1 cellular context compared by ENCODE assay signal in genomic region chr10:117174439-117175214, GRCh38.
TF ChIP-seq lines count a peak whose summit lies in the region.

No MANE protein-coding gene starts in this region.

TF ChIP-seq in K562, 482 proteins besides CTCF, POLR2A, EP300 and RAD21 (continued from another document):
- TF ChIP-seq NR0B1 (IDR thresholded peaks at IDR 0.05; ENCODE audit: partially characterized antibody) (no peak), TEAD2 (tag; IDR thresholded peaks at IDR 0.05) (no peak), HINFP (tag; conservative IDR thresholded peaks at IDR 0.05; ENCODE audit: low read depth) (no peak), HBP1 (CRISPR knock-in tag; IDR thresholded peaks at IDR 0.05) (no peak), HMG20A (CRISPR knock-in tag; conservative IDR thresholded peaks at IDR 0.05) (no peak), SMC3 (conservative IDR thresholded peaks at IDR 0.05; ENCODE audit: insufficient read depth, low read depth, low read length) (peak; percentile 66), TAF9B (IDR thresholded peaks at IDR 0.05; ENCODE audit: partially characterized antibody) (no peak), ETV1 (tag; conservative IDR thresholded peaks at IDR 0.05; ENCODE audit: low read depth) (peak; percentile 30; the same call in 1 of the 2 replicates), GTF2B (IDR thresholded peaks at IDR 0.05; ENCODE audit: extremely low read depth, insufficient read length) (no peak), NRF1 (conservative IDR thresholded peaks at IDR 0.05 in 1 of 2, IDR thresholded peaks at IDR 0.05 in 1 of 2) (no peak), PCBP2 (IDR thresholded peaks at IDR 0.05; ENCODE audit: low read depth, low read length, poor library complexity, severe bottlenecking) (no peak), HNRNPLL (IDR thresholded peaks at IDR 0.05; ENCODE audit: low read depth, low read length, poor library complexity, severe bottlenecking) (peak; percentile 58), SRSF3 (IDR thresholded peaks at IDR 0.05; ENCODE audit: insufficient read depth, low read length) (no peak), ZBTB33 (CRISPR knock-in tag; IDR thresholded peaks at IDR 0.05) (no peak), ZBTB5 (IDR thresholded peaks at IDR 0.05) (no peak)
